Comparison of ENCODE assay signal across 20 cellular contexts in genomic region chr1:91857557-91858239, GRCh38.
"Had no signal": no experiment of that assay in that cellular context is flagged by ENCODE, and none has a peak within 500 bp of the region (broad histone marks: within the 10 kb centered on the region; RNA-seq: fewer than 3 reads in every experiment).

No MANE protein-coding gene starts in this region.

- H3K9me3 ChIP-seq: SJCRH30 had no signal

- H3K4me3 ChIP-seq: SJCRH30 had no signal

- DNase-seq: IMR-90, Kasumi-1, MM.1S, NCI-H1092 treated with DMSO at 0.1 percent for 48 hours, NCI-H1436, NCI-H187, NCI-H2029, NCI-H2081 treated with DMSO at 0.1 percent for 48 hours, NCI-H2171, NCI-H226, NCI-H446, NCI-H510A, NCI-H524 treated with DMSO at 0.1 percent for 48 hours, NCI-H69, NCI-H774, SHP77 treated with DMSO at 0.1 percent for 48 hours, SJCRH30 had no signal

- H3K27ac ChIP-seq: KMS-11, SJCRH30 had no signal

- H3K4me1 ChIP-seq: SJCRH30 had no signal

- H3K27me3 ChIP-seq: SJCRH30 had no signal

- ATAC-seq: Right ventricle myocardium inferior, SK-N-SH treated with all-trans-retinoic acid at 6 μM for 48 hours had no signal

- H3K4me2 ChIP-seq: KMS-11 had no signal

- H3K9ac ChIP-seq: KMS-11 had no signal

- H3K36me3 ChIP-seq: SJCRH30 had no signal
